ENCODE assay signal across 23 cellular contexts in genomic region chr20:6411651-6412050, GRCh38.
"Had no signal": no experiment of that assay in that cellular context is flagged by ENCODE, and none has a peak within 500 bp of the region (broad histone marks: within the 10 kb centered on the region; RNA-seq: fewer than 3 reads in every experiment).

No MANE protein-coding gene starts in this region.

- H3K4me3 Mint-ChIP-seq: dendritic cell treated with granulocyte-macrophage colony-stimulating factor and Interleukin-4, amounts not matched to agents 40 ng/mL and 50 ng/mL, for 4 days; effector memory CD8-positive, alpha-beta T cell; endodermal cell; naive thymus-derived CD4-positive, alpha-beta T cell had no signal

- H3K27me3 ChIP-seq: colonic mucosa, esophagus squamous epithelium, foreskin keratinocyte, gastroesophageal sphincter, heart left ventricle, left lung had no signal

- H3K9me3 Mint-ChIP-seq: dendritic cell treated with granulocyte-macrophage colony-stimulating factor and Interleukin-4, amounts not matched to agents 40 ng/mL and 50 ng/mL, for 4 days; endodermal cell had no signal

- H3K36me3 ChIP-seq: colonic mucosa, esophagus squamous epithelium, gastroesophageal sphincter, heart left ventricle, left lung, lower lobe of right lung had no signal

- H3K4me3 ChIP-seq: colonic mucosa, esophagus squamous epithelium, gastroesophageal sphincter, heart left ventricle, left lung, lower lobe of right lung had no signal

- H3K27ac ChIP-seq: colonic mucosa, epithelial cell of prostate, esophagus squamous epithelium, foreskin keratinocyte, gastroesophageal sphincter, heart left ventricle, left lung, lower lobe of right lung had no signal

- FAIRE-seq: islet of Langerhans, keratinocyte had no signal

- H3K27me3 Mint-ChIP-seq: dendritic cell treated with granulocyte-macrophage colony-stimulating factor and Interleukin-4, amounts not matched to agents 40 ng/mL and 50 ng/mL, for 4 days; effector memory CD8-positive, alpha-beta T cell had no signal

- DNase-seq: colonic mucosa; cortex of kidney; effector CD8-positive, alpha-beta T cell; effector memory CD8-positive, alpha-beta T cell; endodermal cell; erythroblast; esophagus squamous epithelium; foreskin keratinocyte; heart left ventricle; hippocampal formation; left cardiac atrium; left lung; left ventricle myocardium superior; lower lobe of right lung; mesendoderm; midbrain; naive thymus-derived CD4-positive, alpha-beta T cell had no signal

- H3K4me1 ChIP-seq: colonic mucosa, esophagus squamous epithelium, gastroesophageal sphincter, heart left ventricle, left lung, lower lobe of right lung had no signal

- H3K9me3 ChIP-seq: colonic mucosa, esophagus squamous epithelium, gastroesophageal sphincter, heart left ventricle, left lung, lower lobe of right lung had no signal

- ATAC-seq: effector memory CD8-positive, alpha-beta T cell; esophagus mucosa; foreskin keratinocyte; gastroesophageal sphincter; heart left ventricle; left cardiac atrium; left lung; left ventricle myocardium superior; lower lobe of right lung; naive thymus-derived CD4-positive, alpha-beta T cell had no signal

- H3K36me3 Mint-ChIP-seq: naive thymus-derived CD4-positive, alpha-beta T cell had no signal

- H3K27ac Mint-ChIP-seq: dendritic cell treated with granulocyte-macrophage colony-stimulating factor and Interleukin-4, amounts not matched to agents 40 ng/mL and 50 ng/mL, for 4 days; effector memory CD8-positive, alpha-beta T cell; endodermal cell; naive thymus-derived CD4-positive, alpha-beta T cell had no signal
